ENCODE assay signal across 14 cellular contexts in the genomic region with DNA sequence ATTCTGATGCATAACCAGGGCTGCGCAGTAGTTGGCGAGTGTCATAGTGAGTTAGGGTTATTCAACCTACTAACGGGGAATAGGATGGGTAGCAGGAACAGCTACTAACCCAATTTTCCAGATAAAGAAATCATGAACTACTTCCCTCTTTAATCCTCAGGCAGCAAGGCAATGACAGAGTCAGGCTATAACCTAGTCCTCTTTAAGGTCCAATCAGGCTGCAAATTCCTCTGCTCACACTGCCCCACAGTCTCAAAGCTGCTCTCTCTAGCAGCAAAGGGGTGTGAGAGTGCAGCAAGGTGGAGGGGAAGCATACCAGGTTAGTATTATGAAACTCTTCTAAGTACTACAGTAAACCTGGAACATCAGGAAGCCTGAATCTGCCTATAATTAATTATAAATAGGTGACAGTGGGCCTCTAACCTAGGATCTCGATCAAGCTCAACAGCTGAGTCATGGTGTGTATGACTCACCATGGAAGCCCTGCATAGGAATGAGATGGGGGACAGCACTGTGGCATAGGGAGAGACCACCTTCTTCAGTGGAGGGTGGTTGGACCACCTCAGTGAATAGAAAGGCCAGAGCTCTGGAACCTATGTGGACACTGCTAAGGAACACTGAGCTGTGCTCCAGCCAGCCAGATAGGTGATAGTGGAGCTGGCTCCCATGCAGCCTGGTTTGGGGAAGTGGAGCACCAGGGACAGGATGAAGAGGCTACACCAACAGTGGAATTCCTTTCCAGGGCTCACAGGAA. TPM values are rescaled to one million over a fixed set of nuclear protein-coding genes. Genes with fewer than 3 reads are reported as not detected.
A peak's percentile ranks its signal among the peaks of the same experiment; 100 is the strongest.
DNase-seq lines count a peak whose midpoint lies in the region.
"Had no signal": no experiment of that assay in that cellular context is flagged by ENCODE, and none has a peak within 500 bp of the region (broad histone marks: within the 10 kb centered on the region; RNA-seq: fewer than 3 reads in every experiment).

No MANE protein-coding gene starts in this region.

- H3K4me1 ChIP-seq in adipocyte (ENCODE audit: control insufficient read depth, insufficient read depth, low read length) = peaks cover 12% of the 10 kb centered on the region
- peaks cover 17% of the 10 kb centered on the region for H3K4me1 ChIP-seq in mesodermal cell (ENCODE audit: control insufficient read depth, insufficient read depth, low read length, poor library complexity, severe bottlenecking)

- no peak overlapping the region for H3K9ac ChIP-seq in adipocyte (ENCODE audit: low read length)
- H3K9ac ChIP-seq: KMS-11 had no signal

- WGBS in mesodermal cell (ENCODE audit: insufficient coverage in 2 of 2), 2 experiments = 75 to 89% methylated on average over 1 to 4 of the region's 4 CpGs

- H3K9me3 ChIP-seq in adipocyte (ENCODE audit: control insufficient read depth, low read length) = no peaks in the 10 kb centered on the region
- H3K9me3 ChIP-seq in mesodermal cell (ENCODE audit: control insufficient read depth, low read length) = no peaks in the 10 kb centered on the region
- H3K9me3 ChIP-seq: right atrium auricular region had no signal

- DNase-seq in EH (ENCODE audit: low read depth) (peak; percentile 56), KBM-7 (peak; percentile 26), adipocyte (ENCODE audit: low read depth) (peak; percentile 36), NCI-H187 treated with DMSO at 0.1 percent for 48 hours (lab: John Stamatoyannopoulos, UW) (no peak), Ammon's horn (ENCODE audit: low spot score) (no peak), NCI-H2171 treated with DMSO at 0.1 percent for 48 hours (lab: John Stamatoyannopoulos, UW) (no peak), HuH-7.5 (ENCODE audit: low spot score) (no peak)
- DNase-seq: activated naive CD4-positive, alpha-beta T cell treated with Interleukin-2 at 50 U/mL for 16 hours; left colon; NCI-H524 had no signal

- in situ Hi-C loops in KBM-7 (cut with MboI; ENCODE audit: low pct_unique_long_range_greater_than_20kb, low sequenced_read_pairs) = no loop called here

- H3K27ac ChIP-seq in mesodermal cell (ENCODE audit: low read depth, low read length, severe bottlenecking) = peak overlapping the region; percentile 87
- H3K27ac ChIP-seq: epithelial cell of prostate, KMS-11, right atrium auricular region had no signal

- no peaks in the 10 kb centered on the region for H3K27me3 ChIP-seq in adipocyte (replicated peaks; ENCODE audit: control insufficient read depth, insufficient read depth, low read length)
- H3K27me3 ChIP-seq: right atrium auricular region had no signal

- no peak overlapping the region for H3K4me3 ChIP-seq in adipocyte (ENCODE audit: low read length)
- H3K4me3 ChIP-seq in mesodermal cell (ENCODE audit: extremely low read depth, insufficient read depth, low read length, poor library complexity, severe bottlenecking) = no peak overlapping the region
- H3K4me3 ChIP-seq: right atrium auricular region had no signal

- peaks cover 15% of the 10 kb centered on the region for H3K36me3 ChIP-seq in adipocyte (ENCODE audit: control insufficient read depth, insufficient read depth, low read length, severe bottlenecking)
- peaks cover 23% of the 10 kb centered on the region for H3K36me3 ChIP-seq in mesodermal cell (ENCODE audit: control insufficient read depth, insufficient read depth, low read length)

RNA-seq across cellular contexts. Expression of gene PEX6, which starts 7.9 kb away (rescaled TPM):
- polyA plus RNA-seq in mesodermal cell (2013, experiment 1 of 2) = 8.7 TPM
- 6.6 TPM for polyA plus RNA-seq in mesodermal cell (2013, experiment 2 of 2)

RNA-seq across cellular contexts. Expression of gene GNMT, which starts 10.5 kb away (rescaled TPM):
- 1.8 TPM for polyA plus RNA-seq in mesodermal cell (2013, experiment 1 of 2)
- polyA plus RNA-seq in mesodermal cell (2013, experiment 2 of 2) = 1.5 TPM

RNA-seq across cellular contexts. Expression of gene PPP2R5D, which starts 13.3 kb away (rescaled TPM):
- 74.9 TPM for polyA plus RNA-seq in mesodermal cell (2013, experiment 1 of 2)
- 73.0 TPM for polyA plus RNA-seq in mesodermal cell (2013, experiment 2 of 2)

RNA-seq across cellular contexts. Expression of gene CNPY3, which starts 41.8 kb away (rescaled TPM):
- 86.7 TPM for polyA plus RNA-seq in mesodermal cell (2013, experiment 1 of 2)
- 71.4 TPM for polyA plus RNA-seq in mesodermal cell (2013, experiment 2 of 2)

RNA-seq across cellular contexts. Expression of gene MEA1, which starts 42.7 kb away (rescaled TPM):
- polyA plus RNA-seq in mesodermal cell (2013, experiment 1 of 2) = 89.0 TPM
- polyA plus RNA-seq in mesodermal cell (2013, experiment 2 of 2) = 75.8 TPM

Comparison
In these comparisons a context has a peak if more than half of its experiments do, and no peak if none do; other contexts are left out.
1. DNase-seq: peak in EH (single experiment), KBM-7 (single experiment) and adipocyte (single experiment); none in NCI-H187 treated with DMSO at 0.1 percent for 48 hours (single experiment), Ammon's horn (single experiment), NCI-H2171 treated with DMSO at 0.1 percent for 48 hours (single experiment) and HuH-7.5 (single experiment).